8 cellular contexts compared by ENCODE assay signal in the genomic region with DNA sequence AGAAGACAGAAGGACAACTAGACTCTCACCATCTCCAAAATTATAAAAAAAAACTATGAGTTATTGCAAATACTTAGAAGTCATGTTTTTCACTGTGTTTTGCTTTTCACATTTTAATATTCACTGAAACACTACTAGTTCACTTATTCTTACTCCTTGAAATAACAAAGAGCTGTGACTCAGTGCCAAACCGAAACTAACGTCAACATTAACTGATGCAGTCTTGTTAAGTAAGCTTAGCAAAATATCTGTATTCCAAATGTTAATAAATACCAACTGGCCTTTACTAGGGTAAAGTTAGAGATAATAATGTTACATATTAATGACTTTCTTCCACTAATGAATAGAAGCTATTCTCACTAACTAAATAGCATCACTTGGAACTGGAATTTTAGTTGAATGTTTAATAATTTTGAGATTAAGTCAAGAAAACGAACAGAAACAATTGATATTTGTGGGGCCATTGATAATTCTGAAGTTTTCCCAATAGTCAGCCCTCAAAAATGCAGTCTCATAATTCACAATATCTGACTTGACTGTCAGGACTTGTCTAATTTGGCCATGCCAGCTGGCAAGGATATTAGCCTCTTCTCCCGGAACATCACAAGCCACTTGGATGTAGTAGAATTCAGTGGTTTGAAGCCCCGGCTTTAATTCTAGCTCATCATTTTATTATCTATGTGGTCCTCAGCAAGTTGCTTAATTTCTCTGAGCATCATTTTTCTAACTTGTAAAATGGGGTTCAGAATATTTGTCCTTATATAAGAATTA.
DNase-seq lines count a peak whose midpoint lies in the region; ATAC-seq and TF ChIP-seq lines count a peak whose summit lies in the region.

No MANE protein-coding gene starts in this region.

- CTCF ChIA-PET in activated CD8-positive, alpha-beta memory T cell treated with anti-CD3 and anti-CD28 coated beads, Interleukin-2, amount 10 ng/mL, durations not matched to agents 7 days and 5 days (lab: Charles Lee): no interaction called here

- H3K4me3 Mint-ChIP-seq in activated CD8-positive, alpha-beta memory T cell treated with anti-CD3 and anti-CD28 coated beads, Interleukin-2, amount 10 ng/mL, durations not matched to agents 7 days and 5 days: no peak overlapping the region

- H3K36me3 Mint-ChIP-seq in activated CD8-positive, alpha-beta memory T cell treated with anti-CD3 and anti-CD28 coated beads, Interleukin-2, amount 10 ng/mL, durations not matched to agents 7 days and 5 days: no peaks in the 10 kb centered on the region

- H3K4me3 ChIP-seq in kidney epithelial cell (ENCODE audit: low read depth, low read length): no peak overlapping the region

- H3K27ac Mint-ChIP-seq in activated CD8-positive, alpha-beta memory T cell treated with anti-CD3 and anti-CD28 coated beads, Interleukin-2, amount 10 ng/mL, durations not matched to agents 7 days and 5 days: no peak overlapping the region

- H3K27me3 ChIP-seq in kidney epithelial cell (ENCODE audit: control insufficient read depth, insufficient read depth, low read length): no peaks in the 10 kb centered on the region

- ATAC-seq in HG02798 (IDR thresholded peaks at IDR 0.05; ENCODE audit: poor library complexity, unreplicated experiment) (peak; percentile 63), HG03342 (IDR thresholded peaks at IDR 0.05; ENCODE audit: unreplicated experiment) (no peak), GM18520 (IDR thresholded peaks at IDR 0.05; ENCODE audit: unreplicated experiment) (no peak)
- no peak for ATAC-seq in activated CD8-positive, alpha-beta memory T cell treated with anti-CD3 and anti-CD28 coated beads, Interleukin-2, amount 10 ng/mL, durations not matched to agents 7 days and 5 days

- no peaks in the 10 kb centered on the region for H3K27me3 Mint-ChIP-seq in activated CD8-positive, alpha-beta memory T cell treated with anti-CD3 and anti-CD28 coated beads, Interleukin-2, amount 10 ng/mL, durations not matched to agents 7 days and 5 days

- H3K36me3 ChIP-seq in kidney epithelial cell (ENCODE audit: control insufficient read depth, insufficient read depth, low read length): no peaks in the 10 kb centered on the region

- no peaks in the 10 kb centered on the region for H3K4me1 Mint-ChIP-seq in activated CD8-positive, alpha-beta memory T cell treated with anti-CD3 and anti-CD28 coated beads, Interleukin-2, amount 10 ng/mL, durations not matched to agents 7 days and 5 days

- DNase-seq in AG08396 (ENCODE audit: low spot score) (peak; percentile 39), brain pericyte (ENCODE audit: low read depth, low spot score) (peak; percentile 62), kidney epithelial cell (ENCODE audit: low read depth) (peak; percentile 73)
- no peak for DNase-seq in activated CD4-positive, CD25-positive, alpha-beta regulatory T cell (lab: John Stamatoyannopoulos, UW)
- no peak for DNase-seq in activated CD8-positive, alpha-beta memory T cell treated with anti-CD3 and anti-CD28 coated beads, Interleukin-2, amount 10 ng/mL, durations not matched to agents 7 days and 5 days

- H3K9me3 Mint-ChIP-seq in activated CD8-positive, alpha-beta memory T cell treated with anti-CD3 and anti-CD28 coated beads, Interleukin-2, amount 10 ng/mL, durations not matched to agents 7 days and 5 days (ENCODE audit: low read depth): no peaks in the 10 kb centered on the region

- no peak for TF ChIP-seq CTCF in kidney epithelial cell (IDR thresholded peaks at IDR 0.05; ENCODE audit: insufficient read depth, low read length, poor library complexity, severe bottlenecking)

Comparison
In these comparisons a context has a peak if more than half of its experiments do, and no peak if none do; other contexts are left out.
1. DNase-seq: peak in AG08396 (single experiment), brain pericyte (single experiment) and kidney epithelial cell (single experiment); none in activated CD4-positive, CD25-positive, alpha-beta regulatory T cell (0 of 4) and activated CD8-positive, alpha-beta memory T cell treated with anti-CD3 and anti-CD28 coated beads, Interleukin-2, amount 10 ng/mL, durations not matched to agents 7 days and 5 days (single experiment).